1 cellular context compared by ENCODE assay signal in the genomic region with DNA sequence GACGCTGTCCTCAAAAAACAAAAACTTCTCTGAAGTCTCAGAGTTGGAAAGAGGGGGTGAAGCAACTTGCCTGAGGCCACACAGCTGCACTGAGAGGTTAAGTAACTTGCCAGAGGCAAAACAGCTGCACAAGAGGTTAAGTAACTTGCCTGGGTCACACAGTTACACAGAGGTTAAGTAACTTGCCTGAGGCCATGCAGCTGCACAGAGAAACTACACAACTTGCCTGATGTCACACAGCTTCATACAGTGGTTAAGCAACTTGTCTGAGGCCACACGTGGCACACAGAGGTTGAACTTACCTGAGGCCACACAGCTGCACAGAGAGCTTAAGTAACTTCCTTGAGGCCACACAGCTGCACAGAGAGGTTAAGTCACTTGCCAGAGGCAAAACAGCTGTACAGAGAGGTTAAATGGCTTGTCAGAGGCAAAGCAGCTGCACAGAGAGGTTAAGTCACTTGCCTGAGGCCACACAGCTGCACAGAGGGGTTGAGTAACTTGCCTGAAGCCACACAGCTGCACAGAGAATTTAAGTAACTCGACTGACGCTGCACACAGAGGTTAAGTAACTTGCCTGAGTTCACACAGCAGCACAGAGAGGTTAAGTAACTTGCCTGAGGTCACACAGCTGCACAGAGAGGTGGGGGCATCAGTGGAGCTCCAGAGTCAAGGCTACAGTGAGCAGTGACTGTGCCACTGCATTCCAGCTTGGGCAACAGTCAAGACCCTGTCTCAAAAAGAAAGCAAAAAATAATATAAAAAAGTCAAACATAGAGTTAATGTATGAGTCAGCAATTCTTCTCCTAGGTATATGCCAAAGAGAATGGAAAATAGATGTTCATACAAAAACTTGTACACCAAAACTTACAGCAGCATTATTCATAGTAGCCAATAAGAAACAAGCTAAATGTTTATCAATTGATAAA.
TF ChIP-seq lines count a peak whose summit lies in the region.

No MANE protein-coding gene starts in this region.

TF ChIP-seq in K562, 482 proteins besides CTCF, POLR2A, EP300 and RAD21:
- TF ChIP-seq ZNF316 (IDR thresholded peaks at IDR 0.05) (peak; percentile 99), CC2D1A (IDR thresholded peaks at IDR 0.05) (0 out of 2 replicates have a peak, but pooled peaks have one; percentile 49), TSC22D4 (tag; IDR thresholded peaks at IDR 0.05) (no peak), SMARCA4 (IDR thresholded peaks at IDR 0.05) (no peak), C11orf30 (IDR thresholded peaks at IDR 0.05; ENCODE audit: low read depth) (peak; percentile 96), CBX2 (IDR thresholded peaks at IDR 0.05; ENCODE audit: insufficient read depth, low read length, poor library complexity, severe bottlenecking) (no peak), NBN (IDR thresholded peaks at IDR 0.05; ENCODE audit: low read depth) (peak; percentile 44; the same call in 1 of the 2 replicates), HDGF (IDR thresholded peaks at IDR 0.05) (0 out of 2 replicates have a peak, but pooled peaks have one; percentile 52), EHMT2 (IDR thresholded peaks at IDR 0.05) (no peak), BRD9 (IDR thresholded peaks at IDR 0.05; ENCODE audit: low read depth, partially characterized antibody) (peak; percentile 100), SP1 (CRISPR knock-in tag; IDR thresholded peaks at IDR 0.05) (peak; percentile 57; the same call in 1 of the 2 replicates), PCBP1 (IDR thresholded peaks at IDR 0.05; ENCODE audit: low read depth, low read length, poor library complexity, severe bottlenecking) (no peak), ZBED1 (IDR thresholded peaks at IDR 0.05) (no peak), PHF20 (IDR thresholded peaks at IDR 0.05; ENCODE audit: partially characterized antibody) (peak; percentile 59), NCOA4 (IDR thresholded peaks at IDR 0.05; ENCODE audit: partially characterized antibody) (peak; percentile 62), CBX1 (IDR thresholded peaks at IDR 0.05; ENCODE audit: low read depth) (peak; percentile 94), RBM25 (IDR thresholded peaks at IDR 0.05; ENCODE audit: low read depth, low read length, severe bottlenecking) (peak; percentile 99), ZFP36 (IDR thresholded peaks at IDR 0.05; ENCODE audit: low read depth, low read length, partially characterized antibody) (peak; percentile 98), BCOR (IDR thresholded peaks at IDR 0.05) (peak; percentile 99), NFE2 (IDR thresholded peaks at IDR 0.05; ENCODE audit: low read depth) (peak; percentile 62), CBX3 (IDR thresholded peaks at IDR 0.05; ENCODE audit: borderline replicate concordance in 1 of 2, low read length in 2 of 2) (peak in 1 of 2 experiments; percentile 81; a peak in 2 of 3 replicates), NEUROD1 (IDR thresholded peaks at IDR 0.05; ENCODE audit: borderline replicate concordance, low read depth, low read length, partially characterized antibody) (no peak), ESRRA (IDR thresholded peaks at IDR 0.05; ENCODE audit: borderline replicate concordance, low read depth) (peak; percentile 73; the same call in 1 of the 2 replicates), KDM1A (IDR thresholded peaks at IDR 0.05) (peak; percentile 85 to 91), ZNF224 (CRISPR knock-in tag; IDR thresholded peaks at IDR 0.05) (no peak), MAFK (IDR thresholded peaks at IDR 0.05; ENCODE audit: low read length) (peak; percentile 88), PTTG1 (tag; IDR thresholded peaks at IDR 0.05; ENCODE audit: low read depth) (no peak), ZNF583 (CRISPR knock-in tag; IDR thresholded peaks at IDR 0.05) (no peak), TRIM24 (IDR thresholded peaks at IDR 0.05) (peak in 1 of 2 experiments; percentile 56; a peak in 1 of 4 replicates), MAFG (tag; conservative IDR thresholded peaks at IDR 0.05) (peak; percentile 95), ADNP (tag; IDR thresholded peaks at IDR 0.05) (peak; percentile 96), PTBP1 (IDR thresholded peaks at IDR 0.05; ENCODE audit: low read depth, low read length) (peak; percentile 98), RFX5 (IDR thresholded peaks at IDR 0.05; ENCODE audit: low read depth, low read length) (no peak), FOXM1 (IDR thresholded peaks at IDR 0.05; ENCODE audit: low read depth) (peak; percentile 64), FOXM1 (CRISPR knock-in tag; IDR thresholded peaks at IDR 0.05; ENCODE audit: low read depth) (no peak), CHD4 (IDR thresholded peaks at IDR 0.05; ENCODE audit: insufficient read depth, insufficient replicate concordance, low read depth, low read length, poor library complexity, severe bottlenecking) (peak; percentile 66), HNRNPLL (IDR thresholded peaks at IDR 0.05; ENCODE audit: low read depth, low read length, poor library complexity, severe bottlenecking) (no peak), NFIC (IDR thresholded peaks at IDR 0.05) (peak; percentile 27; the same call in 1 of the 2 replicates), ARID1B (IDR thresholded peaks at IDR 0.05) (0 out of 2 replicates have a peak, but pooled peaks have one; percentile 17), ZKSCAN1 (IDR thresholded peaks at IDR 0.05; ENCODE audit: low read depth, low read length) (no peak), HDAC2 (IDR thresholded peaks at IDR 0.05) (peak; percentile 89), DACH1 (IDR thresholded peaks at IDR 0.05; ENCODE audit: partially characterized antibody) (peak; percentile 63), IFI16 (CRISPR knock-in tag; IDR thresholded peaks at IDR 0.05) (no peak), MAFF (IDR thresholded peaks at IDR 0.05; ENCODE audit: low read length) (peak; percentile 91), SMARCA5 (IDR thresholded peaks at IDR 0.05) (peak; percentile 100), TAF15 (IDR thresholded peaks at IDR 0.05; ENCODE audit: low read depth, low read length) (no peak), NFE2L1 (tag; IDR thresholded peaks at IDR 0.05; ENCODE audit: borderline replicate concordance, low read depth) (peak; percentile 50)
- TF ChIP-seq, protein P1, sequence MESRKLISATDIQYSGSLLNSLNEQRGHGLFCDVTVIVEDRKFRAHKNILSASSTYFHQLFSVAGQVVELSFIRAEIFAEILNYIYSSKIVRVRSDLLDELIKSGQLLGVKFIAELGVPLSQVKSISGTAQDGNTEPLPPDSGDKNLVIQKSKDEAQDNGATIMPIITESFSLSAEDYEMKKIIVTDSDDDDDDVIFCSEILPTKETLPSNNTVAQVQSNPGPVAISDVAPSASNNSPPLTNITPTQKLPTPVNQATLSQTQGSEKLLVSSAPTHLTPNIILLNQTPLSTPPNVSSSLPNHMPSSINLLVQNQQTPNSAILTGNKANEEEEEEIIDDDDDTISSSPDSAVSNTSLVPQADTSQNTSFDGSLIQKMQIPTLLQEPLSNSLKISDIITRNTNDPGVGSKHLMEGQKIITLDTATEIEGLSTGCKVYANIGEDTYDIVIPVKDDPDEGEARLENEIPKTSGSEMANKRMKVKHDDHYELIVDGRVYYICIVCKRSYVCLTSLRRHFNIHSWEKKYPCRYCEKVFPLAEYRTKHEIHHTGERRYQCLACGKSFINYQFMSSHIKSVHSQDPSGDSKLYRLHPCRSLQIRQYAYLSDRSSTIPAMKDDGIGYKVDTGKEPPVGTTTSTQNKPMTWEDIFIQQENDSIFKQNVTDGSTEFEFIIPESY (CRISPR knock-in tag; IDR thresholded peaks at IDR 0.05), result no peak
- TF ChIP-seq, protein P2, sequence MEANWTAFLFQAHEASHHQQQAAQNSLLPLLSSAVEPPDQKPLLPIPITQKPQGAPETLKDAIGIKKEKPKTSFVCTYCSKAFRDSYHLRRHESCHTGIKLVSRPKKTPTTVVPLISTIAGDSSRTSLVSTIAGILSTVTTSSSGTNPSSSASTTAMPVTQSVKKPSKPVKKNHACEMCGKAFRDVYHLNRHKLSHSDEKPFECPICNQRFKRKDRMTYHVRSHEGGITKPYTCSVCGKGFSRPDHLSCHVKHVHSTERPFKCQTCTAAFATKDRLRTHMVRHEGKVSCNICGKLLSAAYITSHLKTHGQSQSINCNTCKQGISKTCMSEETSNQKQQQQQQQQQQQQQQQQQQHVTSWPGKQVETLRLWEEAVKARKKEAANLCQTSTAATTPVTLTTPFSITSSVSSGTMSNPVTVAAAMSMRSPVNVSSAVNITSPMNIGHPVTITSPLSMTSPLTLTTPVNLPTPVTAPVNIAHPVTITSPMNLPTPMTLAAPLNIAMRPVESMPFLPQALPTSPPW (CRISPR knock-in tag; IDR thresholded peaks at IDR 0.05), result no peak
- TF ChIP-seq, protein P3, sequence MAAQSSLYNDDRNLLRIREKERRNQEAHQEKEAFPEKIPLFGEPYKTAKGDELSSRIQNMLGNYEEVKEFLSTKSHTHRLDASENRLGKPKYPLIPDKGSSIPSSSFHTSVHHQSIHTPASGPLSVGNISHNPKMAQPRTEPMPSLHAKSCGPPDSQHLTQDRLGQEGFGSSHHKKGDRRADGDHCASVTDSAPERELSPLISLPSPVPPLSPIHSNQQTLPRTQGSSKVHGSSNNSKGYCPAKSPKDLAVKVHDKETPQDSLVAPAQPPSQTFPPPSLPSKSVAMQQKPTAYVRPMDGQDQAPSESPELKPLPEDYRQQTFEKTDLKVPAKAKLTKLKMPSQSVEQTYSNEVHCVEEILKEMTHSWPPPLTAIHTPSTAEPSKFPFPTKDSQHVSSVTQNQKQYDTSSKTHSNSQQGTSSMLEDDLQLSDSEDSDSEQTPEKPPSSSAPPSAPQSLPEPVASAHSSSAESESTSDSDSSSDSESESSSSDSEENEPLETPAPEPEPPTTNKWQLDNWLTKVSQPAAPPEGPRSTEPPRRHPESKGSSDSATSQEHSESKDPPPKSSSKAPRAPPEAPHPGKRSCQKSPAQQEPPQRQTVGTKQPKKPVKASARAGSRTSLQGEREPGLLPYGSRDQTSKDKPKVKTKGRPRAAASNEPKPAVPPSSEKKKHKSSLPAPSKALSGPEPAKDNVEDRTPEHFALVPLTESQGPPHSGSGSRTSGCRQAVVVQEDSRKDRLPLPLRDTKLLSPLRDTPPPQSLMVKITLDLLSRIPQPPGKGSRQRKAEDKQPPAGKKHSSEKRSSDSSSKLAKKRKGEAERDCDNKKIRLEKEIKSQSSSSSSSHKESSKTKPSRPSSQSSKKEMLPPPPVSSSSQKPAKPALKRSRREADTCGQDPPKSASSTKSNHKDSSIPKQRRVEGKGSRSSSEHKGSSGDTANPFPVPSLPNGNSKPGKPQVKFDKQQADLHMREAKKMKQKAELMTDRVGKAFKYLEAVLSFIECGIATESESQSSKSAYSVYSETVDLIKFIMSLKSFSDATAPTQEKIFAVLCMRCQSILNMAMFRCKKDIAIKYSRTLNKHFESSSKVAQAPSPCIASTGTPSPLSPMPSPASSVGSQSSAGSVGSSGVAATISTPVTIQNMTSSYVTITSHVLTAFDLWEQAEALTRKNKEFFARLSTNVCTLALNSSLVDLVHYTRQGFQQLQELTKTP (IDR thresholded peaks at IDR 0.05; ENCODE audit: low read depth in 1 of 2, partially characterized antibody in 2 of 2), result peak in 1 of 2 experiments; percentile 91
